In genomic region chr1:27102134-27102706, GRCh38 we compare ENCODE assay signal across 8 cellular contexts.
"Had no signal": no experiment of that assay in that cellular context is flagged by ENCODE, and none has a peak within 500 bp of the region (broad histone marks: within the 10 kb centered on the region; RNA-seq: fewer than 3 reads in every experiment).

No MANE protein-coding gene starts in this region.

- H3K36me3 ChIP-seq: uterus had no signal

- H3K4me3 ChIP-seq: lung, pancreas, testis, uterus had no signal

- H3K9me3 Mint-ChIP-seq: activated naive CD4-positive, alpha-beta T cell treated with anti-CD3 and anti-CD28 coated beads, Interleukin-2, amount 10 ng/mL, durations not matched to agents 7 days and 5 days; activated T-cell treated with anti-CD3 and anti-CD28 coated beads, Interleukin-2, amount 50 U/mL, for 72 hours; natural killer cell had no signal

- H3K4me3 Mint-ChIP-seq: activated naive CD4-positive, alpha-beta T cell treated with anti-CD3 and anti-CD28 coated beads, Interleukin-2, amount 10 ng/mL, durations not matched to agents 7 days and 5 days; activated T-cell treated with anti-CD3 and anti-CD28 coated beads, Interleukin-2, amount 50 U/mL, for 72 hours; natural killer cell had no signal

- H3K27me3 Mint-ChIP-seq: activated naive CD4-positive, alpha-beta T cell treated with anti-CD3 and anti-CD28 coated beads, Interleukin-2, amount 10 ng/mL, durations not matched to agents 7 days and 5 days had no signal

- H3K4me1 ChIP-seq: pancreas had no signal

- H3K27ac Mint-ChIP-seq: activated naive CD4-positive, alpha-beta T cell treated with anti-CD3 and anti-CD28 coated beads, Interleukin-2, amount 10 ng/mL, durations not matched to agents 7 days and 5 days; activated T-cell treated with anti-CD3 and anti-CD28 coated beads, Interleukin-2, amount 50 U/mL, for 72 hours had no signal

- H3K36me3 Mint-ChIP-seq: natural killer cell had no signal

- H3K27me3 ChIP-seq: neutrophil, pancreas, testis, uterus had no signal

- H3K9me3 ChIP-seq: neutrophil, pancreas, testis, uterus had no signal

- H3K27ac ChIP-seq: pancreas, testis had no signal
